8 cellular contexts compared by ENCODE assay signal in the genomic region with DNA sequence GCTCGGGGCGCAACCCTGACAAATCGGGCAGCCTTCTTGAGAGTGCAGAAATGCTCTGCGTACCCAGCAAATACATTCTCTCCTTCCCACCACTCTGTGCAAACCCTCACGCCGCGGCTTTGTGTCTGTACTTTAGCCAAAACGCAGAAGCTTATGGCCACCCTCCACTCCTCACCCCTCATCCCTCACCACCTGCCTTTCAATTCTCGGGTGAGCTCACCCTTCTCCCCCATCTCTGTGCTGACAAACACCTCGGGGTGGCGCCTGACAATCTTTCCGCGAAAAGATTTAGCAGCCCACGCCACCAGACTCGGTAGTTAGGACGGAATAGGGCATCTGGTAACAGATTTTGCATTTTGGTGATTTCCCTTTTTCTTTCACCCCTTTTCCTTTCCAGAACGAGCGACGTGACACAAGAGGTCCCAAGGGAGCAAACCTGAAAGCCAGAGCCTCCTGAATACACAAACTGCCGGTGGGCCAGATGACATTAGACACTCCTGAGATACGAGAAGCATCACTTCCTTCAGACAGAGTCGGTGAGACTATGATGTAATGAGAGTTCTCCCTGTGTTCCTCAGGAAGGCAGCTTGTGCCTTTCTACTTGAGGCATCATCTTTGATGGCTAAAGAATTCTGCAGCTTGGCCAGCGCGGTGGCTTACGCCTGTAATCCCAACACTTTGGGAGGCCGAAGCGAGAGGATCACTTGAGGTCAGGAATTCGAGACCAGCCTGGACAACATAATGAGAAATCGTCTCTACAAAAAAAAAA. TPM values are rescaled to one million over a fixed set of nuclear protein-coding genes. Genes with fewer than 3 reads are reported as not detected.
DNase-seq lines count a peak whose midpoint lies in the region; ATAC-seq and TF ChIP-seq lines count a peak whose summit lies in the region.

No MANE protein-coding gene starts in this region.

- H3K27ac Mint-ChIP-seq in endothelial cell (ENCODE audit: unreplicated experiment), result peak overlapping the region; percentile 88

- H3K4me3 Mint-ChIP-seq in endothelial cell (ENCODE audit: unreplicated experiment), result peak overlapping the region; percentile 98

- H3K36me3 Mint-ChIP-seq in endothelial cell (ENCODE audit: low read depth, unreplicated experiment), result no peaks in the 10 kb centered on the region

- DNase-seq in NCI-H2227 (lab: John Stamatoyannopoulos, UW; ENCODE audit: unreplicated experiment) (peak; percentile 47), NCI-H2227 treated with DMSO at 0.1 percent for 48 hours (lab: John Stamatoyannopoulos, UW) (no peak), NCI-H146 (lab: John Stamatoyannopoulos, UW) (peak; percentile 50), endothelial cell (ENCODE audit: low spot score) (peak; percentile 6)
- DNase-seq in activated CD8-positive, alpha-beta memory T cell treated with anti-CD3 and anti-CD28 coated beads for 24 hours, result peak; percentile 84
- peak; percentile 38 for DNase-seq in stimulated activated CD8-positive, alpha-beta memory T cell treated with anti-CD3 and anti-CD28 coated beads, Interleukin-7, amount 100 ng/mL, for 24 hours (ENCODE audit: low read depth)

- H3K36me3 ChIP-seq in muscle layer of colon (ENCODE audit: insufficient read depth, low read length), result no peaks in the 10 kb centered on the region

- no peaks in the 10 kb centered on the region for H3K27me3 Mint-ChIP-seq in endothelial cell (ENCODE audit: unreplicated experiment)

- peak overlapping the region; percentile 79 for H3K27ac ChIP-seq in muscle layer of colon (ENCODE audit: low read depth, low read length)

- H3K4me1 Mint-ChIP-seq in endothelial cell (ENCODE audit: unreplicated experiment), result peaks cover 22% of the 10 kb centered on the region

- no peaks in the 10 kb centered on the region for H3K9me3 Mint-ChIP-seq in endothelial cell (ENCODE audit: unreplicated experiment)

- H3K9me3 ChIP-seq in muscle layer of colon (ENCODE audit: low read length), result no peaks in the 10 kb centered on the region

- peak overlapping the region; percentile 72 to 79 for H3K4me3 ChIP-seq in muscle layer of colon (ENCODE audit: low read depth in 1 of 2, low read length in 2 of 2)

- no peak for TF ChIP-seq CTCF in endothelial cell (IDR thresholded peaks at IDR 0.05; ENCODE audit: unreplicated experiment)

- no peaks in the 10 kb centered on the region for H3K27me3 ChIP-seq in muscle layer of colon (ENCODE audit: control insufficient read depth in 1 of 2, insufficient read depth in 2 of 2, low read length in 2 of 2)

- peak; percentile 61 for ATAC-seq in HG02642 (IDR thresholded peaks at IDR 0.05; ENCODE audit: poor library complexity, unreplicated experiment)

- peaks cover 16% of the 10 kb centered on the region for H3K4me1 ChIP-seq in muscle layer of colon (ENCODE audit: insufficient read depth, low read length)

- H3K9ac ChIP-seq in muscle layer of colon (ENCODE audit: low read length), result peak overlapping the region; percentile 68

RNA-seq across cellular contexts. Expression of a gene that starts 0.7 kb away (rescaled TPM):
- 38.0 TPM for total RNA-seq in endothelial cell (ENCODE audit: unreplicated experiment)

RNA-seq across cellular contexts. Expression of a gene that starts 44.6 kb away (rescaled TPM):
- total RNA-seq in endothelial cell (ENCODE audit: unreplicated experiment), result 0.74 TPM

RNA-seq across cellular contexts. Expression of a gene that starts 44.7 kb away (rescaled TPM):
- 71.0 TPM for total RNA-seq in endothelial cell (ENCODE audit: unreplicated experiment)
